In the genomic region with DNA sequence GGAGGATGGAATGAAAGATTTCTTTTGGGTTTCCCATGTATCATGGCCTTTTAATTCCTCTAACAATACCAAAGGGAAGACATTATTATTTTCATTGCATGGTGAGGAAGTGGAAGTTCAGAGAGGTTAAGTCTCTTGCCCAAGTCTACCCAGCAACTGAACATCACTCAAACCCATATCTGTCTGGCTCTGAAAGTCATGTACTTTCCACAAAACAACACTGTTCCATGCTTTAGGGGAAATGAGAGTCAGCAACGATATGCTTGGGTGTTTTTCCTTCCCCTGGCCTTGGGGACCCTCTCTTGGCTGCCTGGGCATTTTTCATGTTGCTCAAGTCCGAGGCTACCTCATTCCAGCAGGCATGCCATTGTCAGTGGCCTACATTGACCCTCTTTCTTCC, we compare ENCODE assay signal across 19 cellular contexts.
DNase-seq lines count a peak whose midpoint lies in the region; ATAC-seq, FAIRE-seq and TF ChIP-seq lines count a peak whose summit lies in the region.
"Had no signal": no experiment of that assay in that cellular context is flagged by ENCODE, and none has a peak within 500 bp of the region (broad histone marks: within the 10 kb centered on the region; RNA-seq: fewer than 3 reads in every experiment).

No MANE protein-coding gene starts in this region.

- no TSS peak for BruUV-seq in GM12878 (replicated peaks; lab: Mats Ljungman, UMichigan)

- TF ChIP-seq RAD21 in GM12878 (IDR thresholded peaks at IDR 0.05; ENCODE audit: insufficient read depth, low read depth, low read length) (no peak), SK-N-SH (IDR thresholded peaks at IDR 0.05; ENCODE audit: low read length) (no peak)

- no peak for TF ChIP-seq CTCF in GM12878 (IDR thresholded peaks at IDR 0.05 in 2 of 3, conservative IDR thresholded peaks at IDR 0.05 in 1 of 3; ENCODE audit: control insufficient read depth in 2 of 3, extremely low read depth in 1 of 3, insufficient read depth in 1 of 3, low read depth in 3 of 3, low read length in 3 of 3)
- no peak for TF ChIP-seq CTCF in SK-N-SH (IDR thresholded peaks at IDR 0.05)

- CTCF ChIA-PET in activated CD4-positive, alpha-beta T cell treated with anti-CD3 and anti-CD28 coated beads for 36 hours (lab: Charles Lee): no interaction called here
- CTCF ChIA-PET in GM12878 (lab: Yijun Ruan, JAX) (interaction anchor here (1.0 to 8.4 kb wide), 4 partner anchors 11 to 977 kb away, joined by 3 to 205 read pairs (median 3); a partner anchor contains a TSS), SK-N-SH (lab: Yijun Ruan, JAX) (interaction anchor here (0.7 to 4.5 kb wide), 2 partner anchors 574 to 942 kb away, joined by 3 to 22 read pairs; no protein-coding TSS in a partner anchor)

- H3K4me3 ChIP-seq in GM12878 (no peak overlapping the region), SK-N-SH (ENCODE audit: low read depth in 2 of 2, low read length in 1 of 2) (no peak overlapping the region)
- H3K4me3 ChIP-seq: BLaER1 had no signal

- no peaks in the 10 kb centered on the region for H3K9me2 ChIP-seq in SK-N-SH

- no peaks in the 10 kb centered on the region; the same call in 2 of the 3 replicates for H3K9me3 ChIP-seq in GM12878 (replicated peaks; ENCODE audit: control insufficient read depth, insufficient read depth, low read length)
- H3K9me3 ChIP-seq in SK-N-SH: no peaks in the 10 kb centered on the region

- peak overlapping the region; percentile 73 for H2AFZ ChIP-seq in GM12878 (ENCODE audit: control insufficient read depth, low read depth, low read length)
- no peak overlapping the region for H2AFZ ChIP-seq in SK-N-SH (ENCODE audit: low read depth)

- H3K4me3 Mint-ChIP-seq in activated CD4-positive, alpha-beta T cell treated with anti-CD3 and anti-CD28 coated beads, Interleukin-2, amount 10 ng/mL, durations not matched to agents 24 days and 14 days: no peak overlapping the region
- H3K4me3 Mint-ChIP-seq in activated CD4-positive, alpha-beta T cell treated with anti-CD3 and anti-CD28 coated beads for 36 hours: no peak overlapping the region
- H3K4me3 Mint-ChIP-seq in stimulated activated memory B cell treated with anti-CD40 and anti-IgM and Interleukin-4, amounts not matched to agents 10 μg/mL and 1 μg/mL and 100 μg/mL, for 72 hours: no peak overlapping the region
- H3K4me3 Mint-ChIP-seq: CD14-positive monocyte; CD4-positive, alpha-beta memory T cell; H9 had no signal

- H3K79me2 ChIP-seq in GM12878 (ENCODE audit: control insufficient read depth, insufficient read depth, low read length): no peaks in the 10 kb centered on the region
- H3K79me2 ChIP-seq in SK-N-SH (ENCODE audit: insufficient read depth): no peaks in the 10 kb centered on the region

- H3K4me1 ChIP-seq in GM12878 (ENCODE audit: control insufficient read depth, insufficient read depth, low read length): peaks cover 20% of the 10 kb centered on the region
- H3K4me1 ChIP-seq in SK-N-SH (ENCODE audit: control insufficient read depth in 1 of 2, insufficient read depth in 2 of 2, low read depth in 1 of 2, low read length in 1 of 2): peaks cover 2 to 10% of the 10 kb centered on the region in 2 experiments; a peak in 1 of 4 replicates

- H3K9ac ChIP-seq in GM12878 (ENCODE audit: control insufficient read depth, insufficient read depth, low read length) (0 out of 2 replicates have a peak overlapping the region, but pooled peaks have one; percentile 8), SK-N-SH (no peak overlapping the region)
- H3K9ac ChIP-seq: BLaER1 had no signal

- SMC1A ChIA-PET in GM12878 (lab: Charles Lee; ENCODE audit: uncharacterized antibody, unreplicated experiment): interaction anchor here (0.7 to 3.1 kb wide), 9 partner anchors 64 to 945 kb away, joined by 3 to 15 read pairs (median 4); no protein-coding TSS in a partner anchor

- peaks cover 5% of the 10 kb centered on the region for H3K9me3 Mint-ChIP-seq in activated CD4-positive, alpha-beta T cell treated with anti-CD3 and anti-CD28 coated beads, Interleukin-2, amount 10 ng/mL, durations not matched to agents 24 days and 14 days
- no peaks in the 10 kb centered on the region for H3K9me3 Mint-ChIP-seq in activated CD4-positive, alpha-beta T cell treated with anti-CD3 and anti-CD28 coated beads for 36 hours (ENCODE audit: low read depth)
- H3K9me3 Mint-ChIP-seq in stimulated activated memory B cell treated with anti-CD40 and anti-IgM and Interleukin-4, amounts not matched to agents 10 μg/mL and 1 μg/mL and 100 μg/mL, for 72 hours: no peaks in the 10 kb centered on the region

- H3F3A ChIP-seq in SK-N-SH (replicated peaks; ENCODE audit: insufficient read depth): peaks cover 4% of the 10 kb centered on the region

- peak; percentile 50 for DNase-seq in activated CD4-positive, alpha-beta T cell treated with anti-CD3 and anti-CD28 coated beads, Interleukin-2, amount 10 ng/mL, durations not matched to agents 24 days and 14 days
- DNase-seq in activated CD4-positive, alpha-beta T cell treated with anti-CD3 and anti-CD28 coated beads for 36 hours: no peak
- DNase-seq in GM12891 (ENCODE audit: insufficient read length, low spot score) (no peak), GM12878 (ENCODE audit: low read depth, low spot score) (no peak), SK-N-SH (no peak), medulla oblongata (ENCODE audit: extremely low spot score) (no peak)
- DNase-seq: 8988T; CD4-positive, alpha-beta memory T cell; DMS153; DMS79; GDM1; GOT3; H9 had no signal

- H3K27ac ChIP-seq in GM12878 (ENCODE audit: control insufficient read depth, insufficient read depth) (peak overlapping the region; percentile 25; the same call in 1 of the 2 replicates), SK-N-SH (ENCODE audit: low read depth in 2 of 2, low read length in 1 of 2) (no peak overlapping the region)
- H3K27ac ChIP-seq: BLaER1 had no signal

- in situ Hi-C loops in GM12878 (cut with MboI): no loop called here

- H3K36me3 ChIP-seq in GM12878 (ENCODE audit: control insufficient read depth in 2 of 2, insufficient read depth in 2 of 2, low read length in 1 of 2) (no peaks in the 10 kb centered on the region), SK-N-SH (replicated peaks in 1 of 2; ENCODE audit: control insufficient read depth in 1 of 2, insufficient read depth in 2 of 2, low read length in 1 of 2) (no peaks in the 10 kb centered on the region)
- H3K36me3 ChIP-seq: BLaER1 had no signal

- TF ChIP-seq EP300 in GM12878 (IDR thresholded peaks at IDR 0.05; ENCODE audit: borderline replicate concordance in 1 of 2, control insufficient read depth in 1 of 2, low read depth in 2 of 2, low read length in 2 of 2): no peak
- TF ChIP-seq EP300 in SK-N-SH (IDR thresholded peaks at IDR 0.05; ENCODE audit: borderline replicate concordance in 1 of 2, low read depth in 1 of 2, low read length in 1 of 2): no peak

- H3K27me3 Mint-ChIP-seq in activated CD4-positive, alpha-beta T cell treated with anti-CD3 and anti-CD28 coated beads, Interleukin-2, amount 10 ng/mL, durations not matched to agents 24 days and 14 days: peaks cover 4% of the 10 kb centered on the region
- H3K27me3 Mint-ChIP-seq in activated CD4-positive, alpha-beta T cell treated with anti-CD3 and anti-CD28 coated beads for 36 hours: peaks cover 6% of the 10 kb centered on the region
- H3K27me3 Mint-ChIP-seq in stimulated activated memory B cell treated with anti-CD40 and anti-IgM and Interleukin-4, amounts not matched to agents 10 μg/mL and 1 μg/mL and 100 μg/mL, for 72 hours: peaks cover 7% of the 10 kb centered on the region

- 0 out of 2 replicates have a peak overlapping the region, but pooled peaks have one; percentile 13 for H3K4me2 ChIP-seq in GM12878 (ENCODE audit: control insufficient read depth, insufficient read depth)
- no peak overlapping the region for H3K4me2 ChIP-seq in SK-N-SH
- H3K4me2 ChIP-seq: BLaER1 had no signal

- RAD21 ChIA-PET in GM12878 (lab: Charles Lee; ENCODE audit: unreplicated experiment): interaction anchor here (0.8 to 4.9 kb wide), 6 partner anchors 40 to 945 kb away, joined by 3 to 29 read pairs (median 4); a partner anchor contains a TSS

- intact Hi-C loops in activated CD4-positive, alpha-beta T cell treated with anti-CD3 and anti-CD28 coated beads, Interleukin-2, amount 10 ng/mL, durations not matched to agents 24 days and 14 days (cut with micrococcal nuclease): loop anchor here (10.0 kb wide), 1 partner anchor 255 kb away; no protein-coding TSS in a partner anchor
- intact Hi-C loops in activated CD4-positive, alpha-beta T cell treated with anti-CD3 and anti-CD28 coated beads for 36 hours (cut with DNase I, micrococcal nuclease): loop anchor here (5.0 to 10.0 kb wide), 2 partner anchors 845 to 1233 kb away; no protein-coding TSS in a partner anchor
- intact Hi-C loops in GM12878 (cut with micrococcal nuclease; ENCODE audit: unreplicated experiment): loop anchor here (5.0 kb wide), 2 partner anchors 173 to 843 kb away; no protein-coding TSS in a partner anchor

- no peak for ATAC-seq in activated CD4-positive, alpha-beta T cell treated with anti-CD3 and anti-CD28 coated beads for 36 hours
- ATAC-seq in GM12878 (peak; percentile 48), GM19463 (IDR thresholded peaks at IDR 0.05; ENCODE audit: unreplicated experiment) (no peak)
- ATAC-seq in stimulated activated memory B cell treated with anti-CD40 and anti-IgM and Interleukin-4, amounts not matched to agents 10 μg/mL and 1 μg/mL and 100 μg/mL, for 72 hours: peak; percentile 69
- ATAC-seq: HepG2 had no signal

- no peak overlapping the region for H3K27ac Mint-ChIP-seq in activated CD4-positive, alpha-beta T cell treated with anti-CD3 and anti-CD28 coated beads, Interleukin-2, amount 10 ng/mL, durations not matched to agents 24 days and 14 days
- H3K27ac Mint-ChIP-seq in activated CD4-positive, alpha-beta T cell treated with anti-CD3 and anti-CD28 coated beads for 36 hours: no peak overlapping the region
- no peak overlapping the region for H3K27ac Mint-ChIP-seq in stimulated activated memory B cell treated with anti-CD40 and anti-IgM and Interleukin-4, amounts not matched to agents 10 μg/mL and 1 μg/mL and 100 μg/mL, for 72 hours
- H3K27ac Mint-ChIP-seq: CD4-positive, alpha-beta memory T cell; H9 had no signal

- no peak for TF ChIP-seq POLR2A in GM12891 (IDR thresholded peaks at IDR 0.05; ENCODE audit: low read depth, low read length)
- no peak for TF ChIP-seq POLR2A in GM12878 (IDR thresholded peaks at IDR 0.05; ENCODE audit: low read depth, low read length)

- FAIRE-seq in GM12891 (lab: Jason Lieb, UNC): no peak
- FAIRE-seq in GM12878 (lab: Jason Lieb, UNC): no peak
- FAIRE-seq: GM18507, HepG2 had no signal

- H3K27me3 ChIP-seq in GM12878 (replicated peaks in 1 of 2; ENCODE audit: control insufficient read depth in 2 of 2, insufficient read depth in 2 of 2, low read length in 1 of 2) (no peaks in the 10 kb centered on the region), SK-N-SH (ENCODE audit: insufficient read depth) (no peaks in the 10 kb centered on the region)
- H3K27me3 ChIP-seq: BLaER1 had no signal

- peaks cover 4% of the 10 kb centered on the region for H3K4me1 Mint-ChIP-seq in activated CD4-positive, alpha-beta T cell treated with anti-CD3 and anti-CD28 coated beads, Interleukin-2, amount 10 ng/mL, durations not matched to agents 24 days and 14 days
- peaks cover 4% of the 10 kb centered on the region for H3K4me1 Mint-ChIP-seq in activated CD4-positive, alpha-beta T cell treated with anti-CD3 and anti-CD28 coated beads for 36 hours
- H3K4me1 Mint-ChIP-seq in stimulated activated memory B cell treated with anti-CD40 and anti-IgM and Interleukin-4, amounts not matched to agents 10 μg/mL and 1 μg/mL and 100 μg/mL, for 72 hours: peaks cover 5% of the 10 kb centered on the region

- H4K20me1 ChIP-seq in GM12878 (ENCODE audit: control insufficient read depth, insufficient read depth) (no peaks in the 10 kb centered on the region), SK-N-SH (ENCODE audit: insufficient read depth) (no peaks in the 10 kb centered on the region)
- H4K20me1 ChIP-seq: BLaER1 had no signal

- POLR2A ChIA-PET in activated CD4-positive, alpha-beta T cell treated with anti-CD3 and anti-CD28 coated beads for 36 hours (lab: Charles Lee): no interaction called here
- POLR2A ChIA-PET in GM12878 (lab: Charles Lee) (no interaction called here), SK-N-SH (lab: Yijun Ruan, JAX) (no interaction called here)

- H3K36me3 Mint-ChIP-seq in activated CD4-positive, alpha-beta T cell treated with anti-CD3 and anti-CD28 coated beads, Interleukin-2, amount 10 ng/mL, durations not matched to agents 24 days and 14 days (ENCODE audit: low read depth): no peaks in the 10 kb centered on the region
- no peaks in the 10 kb centered on the region for H3K36me3 Mint-ChIP-seq in activated CD4-positive, alpha-beta T cell treated with anti-CD3 and anti-CD28 coated beads for 36 hours (ENCODE audit: low read depth)
- H3K36me3 Mint-ChIP-seq in stimulated activated memory B cell treated with anti-CD40 and anti-IgM and Interleukin-4, amounts not matched to agents 10 μg/mL and 1 μg/mL and 100 μg/mL, for 72 hours: no peaks in the 10 kb centered on the region
- H3K36me3 Mint-ChIP-seq: CD14-positive monocyte; CD4-positive, alpha-beta memory T cell had no signal

- WGBS in GM12878 (ENCODE audit: insufficient coverage, insufficient replicate concordance, low lambda C conversion rate, missing lambda C conversion rate): 5% methylated on average over 2 of the region's 2 CpGs
- 55% methylated on average over 2 of the region's 2 CpGs for WGBS in SK-N-SH (ENCODE audit: low lambda C conversion rate)

Comparison
In these comparisons a context has a peak if more than half of its experiments do, and no peak if none do; other contexts are left out.
1. ATAC-seq: peak in GM12878 (single experiment) and stimulated activated memory B cell treated with anti-CD40 and anti-IgM and Interleukin-4, amounts not matched to agents 10 μg/mL and 1 μg/mL and 100 μg/mL, for 72 hours (single experiment); none in activated CD4-positive, alpha-beta T cell treated with anti-CD3 and anti-CD28 coated beads for 36 hours (single experiment) and GM19463 (single experiment).